ENCODE assay signal across 7 cellular contexts in the genomic region with DNA sequence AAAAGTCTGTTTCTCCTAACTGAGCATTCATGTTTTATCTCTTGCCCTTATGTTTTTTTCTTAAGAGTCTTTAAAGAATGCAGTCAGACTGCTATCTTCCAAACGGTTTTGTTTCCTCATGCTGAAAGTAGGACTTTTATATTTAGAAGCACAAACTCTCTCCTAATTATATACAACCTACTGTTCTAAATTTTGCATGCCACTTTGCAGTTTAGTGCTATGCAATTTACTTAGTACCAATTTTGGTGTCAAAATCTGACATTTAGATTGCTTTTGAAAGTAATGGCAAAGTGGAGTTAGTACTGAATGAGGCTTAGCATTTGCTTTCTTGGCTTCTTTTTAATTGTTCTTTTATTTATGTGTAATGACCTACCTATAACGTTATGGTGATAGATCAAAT. TPM values are rescaled to one million over a fixed set of nuclear protein-coding genes. Genes with fewer than 3 reads are reported as not detected.
"Had no signal": no experiment of that assay in that cellular context is flagged by ENCODE, and none has a peak within 500 bp of the region (broad histone marks: within the 10 kb centered on the region; RNA-seq: fewer than 3 reads in every experiment).

No MANE protein-coding gene starts in this region.

- DNase-seq: IMR-90, KBM-7 had no signal

- H3K27ac Mint-ChIP-seq: IgD-negative memory B cell had no signal

- FAIRE-seq: HepG2, HTR-8/SVneo, K562 had no signal

- ATAC-seq: HepG2, K562 had no signal

- H3K27me3 Mint-ChIP-seq: IgD-negative memory B cell had no signal

- H3K4me3 Mint-ChIP-seq: IgD-negative memory B cell had no signal

- H3K27ac ChIP-seq: HL-60 had no signal

- H3K36me3 Mint-ChIP-seq: IgD-negative memory B cell had no signal

- H3K4me3 ChIP-seq: K562 had no signal

- H3K4me1 Mint-ChIP-seq: IgD-negative memory B cell had no signal

RNA-seq across cellular contexts. Expression of gene PCDH20, which starts 55.2 kb away (rescaled TPM):
- total RNA-seq: IMR-90, K562 had no signal
- polyA plus RNA-seq: HepG2, IgD-negative memory B cell, IMR-90, K562 had no signal
